Comparison of ENCODE assay signal across 9 cellular contexts in the genomic region with DNA sequence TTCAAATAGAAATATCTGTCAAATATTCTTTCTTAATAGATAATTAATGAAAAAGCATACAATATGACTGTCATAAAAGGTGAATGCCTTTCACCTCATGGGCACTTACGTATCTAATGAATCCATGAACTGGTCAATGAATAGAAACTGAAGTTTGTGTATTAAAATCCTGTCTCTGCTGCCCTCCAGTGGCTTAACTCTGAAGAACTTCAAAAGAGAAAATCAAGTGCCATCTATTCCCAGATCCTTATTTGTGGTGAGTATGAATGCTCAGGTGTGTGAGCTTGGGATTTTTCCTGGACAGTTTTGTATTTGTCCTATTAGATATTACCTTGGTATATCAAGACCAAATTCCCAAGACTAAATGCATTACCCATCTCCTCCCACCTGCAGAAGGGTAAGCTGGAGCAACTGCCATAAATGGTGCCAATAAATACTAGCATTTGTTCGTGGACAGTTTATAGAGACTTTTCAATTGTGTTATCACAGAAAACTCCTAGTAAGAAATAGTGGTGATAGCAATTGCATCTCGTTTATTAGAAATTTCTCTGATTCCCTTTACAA. TPM values are rescaled to one million over a fixed set of nuclear protein-coding genes. Genes with fewer than 3 reads are reported as not detected.
DNase-seq lines count a peak whose midpoint lies in the region; TF ChIP-seq lines count a peak whose summit lies in the region.
"Had no signal": no experiment of that assay in that cellular context is flagged by ENCODE, and none has a peak within 500 bp of the region (broad histone marks: within the 10 kb centered on the region; RNA-seq: fewer than 3 reads in every experiment).

No MANE protein-coding gene starts in this region.

- H3K27me3 Mint-ChIP-seq in HFFc6 (ENCODE audit: insufficient read depth) (no peaks in the 10 kb centered on the region; the same call in 1 of the 2 replicates), MCF 10A (ENCODE audit: insufficient read depth, unreplicated experiment) (no peaks in the 10 kb centered on the region)
- H3K27me3 Mint-ChIP-seq: CD8-positive, alpha-beta memory T cell had no signal

- DNase-seq in NOMO-1 treated with DMSO at 0.1 percent for 48 hours (lab: John Stamatoyannopoulos, UW; ENCODE audit: unreplicated experiment) = peak; percentile 55
- no peak for DNase-seq in NOMO-1 treated with dmso at 0.1 percent for 144 hours (lab: John Stamatoyannopoulos, UW; ENCODE audit: unreplicated experiment)
- DNase-seq in HFFc6 = peak; percentile 50
- peak; percentile 5 to 54 for DNase-seq in NCI-H526 (lab: John Stamatoyannopoulos, UW)
- peak; percentile 77 for DNase-seq in MCF 10A (ENCODE audit: unreplicated experiment)
- DNase-seq in left kidney (ENCODE audit: low read depth, low spot score) = peak; percentile 77
- DNase-seq in vagina (ENCODE audit: extremely low spot score in 2 of 2) = no peak
- DNase-seq in 8988T = no peak

- H3K4me1 Mint-ChIP-seq in HFFc6 (ENCODE audit: low read depth) (peaks cover 49% of the 10 kb centered on the region), MCF 10A (ENCODE audit: insufficient read depth, unreplicated experiment) (no peaks in the 10 kb centered on the region)
- H3K4me1 Mint-ChIP-seq: CD8-positive, alpha-beta memory T cell had no signal

- H3K36me3 Mint-ChIP-seq in HFFc6 (ENCODE audit: low read depth) = no peaks in the 10 kb centered on the region
- H3K36me3 Mint-ChIP-seq in MCF 10A (ENCODE audit: insufficient read depth, unreplicated experiment) = no peaks in the 10 kb centered on the region
- H3K36me3 Mint-ChIP-seq: CD8-positive, alpha-beta memory T cell had no signal

- H3K4me3 Mint-ChIP-seq in HFFc6 (no peak overlapping the region), MCF 10A (ENCODE audit: unreplicated experiment) (no peak overlapping the region)
- H3K4me3 Mint-ChIP-seq: CD8-positive, alpha-beta memory T cell had no signal

- CTCF ChIA-PET in MCF 10A (lab: Yijun Ruan, JAX) = interaction anchor here (0.6 to 2.4 kb wide), 50 partner anchors 12 to 1264 kb away, joined by 3 to 15 read pairs (median 4); no protein-coding TSS in a partner anchor

- H3K9me3 Mint-ChIP-seq in HFFc6 = no peaks in the 10 kb centered on the region
- H3K9me3 Mint-ChIP-seq in MCF 10A (ENCODE audit: unreplicated experiment) = no peaks in the 10 kb centered on the region

- no peaks in the 10 kb centered on the region for H3K4me1 ChIP-seq in vagina

- H3K27ac Mint-ChIP-seq in HFFc6 = no peak overlapping the region
- no peak overlapping the region for H3K27ac Mint-ChIP-seq in MCF 10A (ENCODE audit: low read depth, unreplicated experiment)
- H3K27ac Mint-ChIP-seq: CD8-positive, alpha-beta memory T cell had no signal

- no peaks in the 10 kb centered on the region for H3K27me3 ChIP-seq in vagina

- no peaks in the 10 kb centered on the region for H3K36me3 ChIP-seq in vagina

- no peak overlapping the region for H3K27ac ChIP-seq in vagina

- TF ChIP-seq POLR2A in vagina (IDR thresholded peaks at IDR 0.05) = no peak

- no peaks in the 10 kb centered on the region for H3K9me3 ChIP-seq in vagina

- TF ChIP-seq CTCF in HFFc6 (IDR thresholded peaks at IDR 0.05) (peak; percentile 90), MCF 10A (IDR thresholded peaks at IDR 0.05; ENCODE audit: unreplicated experiment) (peak; percentile 60), vagina (IDR thresholded peaks at IDR 0.05) (peak; percentile 31 to 72 (median 43))

- intact Hi-C loops in MCF 10A (cut with micrococcal nuclease) (loop anchor here (1.0 to 10.0 kb wide), 5 partner anchors 171 to 719 kb away; no protein-coding TSS in a partner anchor), vagina (cut with DNase I) (no loop called here)

- no peak overlapping the region for H3K4me3 ChIP-seq in vagina

- POLR2A ChIA-PET in MCF 10A (lab: Yijun Ruan, JAX) = interaction anchor here (0.9 to 1.5 kb wide), 3 partner anchors 173 to 440 kb away, joined by 3 to 5 read pairs (median 4); partner anchors contain the start of gene TXN

- no TSS peak for BruUV-seq in MCF 10A (replicated peaks; lab: Mats Ljungman, UMichigan)

RNA-seq across cellular contexts. Expression of gene SVEP1, which starts 44.0 kb away (rescaled TPM):
- total RNA-seq in HFFc6 (2021; fragmentation: NEBNext Ultra II Directional; extraction: Animal tissue kit (Norgen Biotek cat#: 25700)) = 1 to 10 TPM; 4.0 to 6.8 (median 5.8) TPM
- total RNA-seq in MCF 10A (2022) (9.9 and 21.9 TPM in 2 replicates), vagina (84.5 TPM)
- total RNA-seq: CD8-positive, alpha-beta memory T cell had no signal

RNA-seq across cellular contexts. Expression of gene MUSK, which starts 45.0 kb away (rescaled TPM):
- total RNA-seq in HFFc6 (2021; fragmentation: NEBNext Ultra II Directional; extraction: Animal tissue kit (Norgen Biotek cat#: 25700)) = under 1 TPM in 4 of 6 experiments, not detected in 2; 0.11 to 0.23 (median 0.14) TPM
- total RNA-seq in MCF 10A (2022) = not detected in 2 replicates
- not detected for total RNA-seq in vagina
- total RNA-seq: CD8-positive, alpha-beta memory T cell had no signal

Comparison
In these comparisons a context has a peak if more than half of its experiments do, and no peak if none do; other contexts are left out.
1. DNase-seq: peak in NOMO-1 treated with DMSO at 0.1 percent for 48 hours (single experiment), HFFc6 (single experiment), NCI-H526 (2 of 2), MCF 10A (single experiment) and left kidney (single experiment); none in NOMO-1 treated with dmso at 0.1 percent for 144 hours (single experiment), vagina (0 of 2) and 8988T (single experiment).
2. Peak in every context shown above with its lines, with median percentiles within 50 percentile points of each other: CTCF ChIP-seq.